Comparison of ENCODE assay signal across 1 cellular context in genomic region chr14:45085004-45085403, GRCh38.
TF ChIP-seq lines count a peak whose summit lies in the region.

No MANE protein-coding gene starts in this region.

TF ChIP-seq in H1, 55 proteins besides CTCF, POLR2A, EP300 and RAD21:
- no peak for TF ChIP-seq SP2 (IDR thresholded peaks at IDR 0.05; ENCODE audit: low read length)
- no peak for TF ChIP-seq SAP30 (IDR thresholded peaks at IDR 0.05; ENCODE audit: insufficient read depth, insufficient replicate concordance, low read length)
- TF ChIP-seq RNF2 (IDR thresholded peaks at IDR 0.05; ENCODE audit: borderline replicate concordance, low read depth, low read length, missing control alignments, poor library complexity, severe bottlenecking), result no peak
- TF ChIP-seq YY1 (IDR thresholded peaks at IDR 0.05; ENCODE audit: low read depth, low read length), result no peak
- no peak for TF ChIP-seq BRCA1 (IDR thresholded peaks at IDR 0.05; ENCODE audit: low read depth, low read length)
- no peak for TF ChIP-seq SP4 (IDR thresholded peaks at IDR 0.05; ENCODE audit: low read length)
- no peak for TF ChIP-seq CHD2 (IDR thresholded peaks at IDR 0.05; ENCODE audit: low read length)
- no peak for TF ChIP-seq SIN3A (conservative IDR thresholded peaks at IDR 0.05 in 1 of 2, IDR thresholded peaks at IDR 0.05 in 1 of 2; ENCODE audit: low read depth in 1 of 2, low read length in 2 of 2)
- no peak for TF ChIP-seq CEBPB (IDR thresholded peaks at IDR 0.05; ENCODE audit: low read depth, low read length)
- no peak for TF ChIP-seq HDAC2 (IDR thresholded peaks at IDR 0.05; ENCODE audit: borderline replicate concordance in 1 of 2, low read depth in 2 of 2, low read length in 2 of 2)
- no peak for TF ChIP-seq NANOG (IDR thresholded peaks at IDR 0.05; ENCODE audit: insufficient read depth, low read depth, low read length, poor library complexity, severe bottlenecking)
- no peak for TF ChIP-seq ASH2L (IDR thresholded peaks at IDR 0.05; ENCODE audit: low read length)
